ENCODE assay signal across 1 cellular context in genomic region chr2:3558205-3559014, GRCh38.
TF ChIP-seq lines count a peak whose summit lies in the region.

TSS of gene RNASEH1 (minus strand) at chr2:3558333. CDS start at chr2:3558260, 73 bp downstream.

TF ChIP-seq in HEK293, 187 proteins besides CTCF, POLR2A, EP300 and RAD21 (continued from another document and continues in another):
- TF ChIP-seq, protein P1, sequence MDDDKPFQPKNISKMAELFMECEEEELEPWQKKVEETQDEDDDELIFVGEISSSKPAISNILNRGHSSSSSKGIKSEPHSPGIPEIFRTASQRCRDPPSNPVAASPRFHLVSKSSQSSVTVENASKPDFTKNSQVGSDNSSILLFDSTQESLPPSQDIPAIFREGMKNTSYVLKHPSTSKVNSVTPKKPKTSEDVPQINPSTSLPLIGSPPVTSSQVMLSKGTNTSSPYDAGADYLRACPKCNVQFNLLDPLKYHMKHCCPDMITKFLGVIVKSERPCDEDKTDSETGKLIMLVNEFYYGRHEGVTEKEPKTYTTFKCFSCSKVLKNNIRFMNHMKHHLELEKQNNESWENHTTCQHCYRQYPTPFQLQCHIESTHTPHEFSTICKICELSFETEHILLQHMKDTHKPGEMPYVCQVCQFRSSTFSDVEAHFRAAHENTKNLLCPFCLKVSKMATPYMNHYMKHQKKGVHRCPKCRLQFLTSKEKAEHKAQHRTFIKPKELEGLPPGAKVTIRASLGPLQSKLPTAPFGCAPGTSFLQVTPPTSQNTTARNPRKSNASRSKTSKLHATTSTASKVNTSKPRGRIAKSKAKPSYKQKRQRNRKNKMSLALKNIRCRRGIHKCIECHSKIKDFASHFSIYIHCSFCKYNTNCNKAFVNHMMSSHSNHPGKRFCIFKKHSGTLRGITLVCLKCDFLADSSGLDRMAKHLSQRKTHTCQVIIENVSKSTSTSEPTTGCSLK (tag by site-specific recombination; IDR thresholded peaks at IDR 0.05): no peak
- TF ChIP-seq ZBTB11 (tag by site-specific recombination; conservative IDR thresholded peaks at IDR 0.05; ENCODE audit: low read depth): peak; percentile 85
- no peak for TF ChIP-seq ZNF354C (tag by site-specific recombination; IDR thresholded peaks at IDR 0.05; ENCODE audit: borderline replicate concordance, low read depth)
- TF ChIP-seq ZNF830 (tag by site-specific recombination; IDR thresholded peaks at IDR 0.05; ENCODE audit: low read depth): no peak
- no peak for TF ChIP-seq ZNF747 (tag by site-specific recombination; IDR thresholded peaks at IDR 0.05)
- TF ChIP-seq ZNF416 (tag by site-specific recombination; IDR thresholded peaks at IDR 0.05): no peak
- no peak for TF ChIP-seq GLI2 (tag by site-specific recombination; IDR thresholded peaks at IDR 0.05; ENCODE audit: borderline replicate concordance, low read depth)
- TF ChIP-seq BCL11B (tag by site-specific recombination; IDR thresholded peaks at IDR 0.05; ENCODE audit: low read depth): no peak
- TF ChIP-seq ZNF366 (tag by site-specific recombination; conservative IDR thresholded peaks at IDR 0.05): no peak
- no peak for TF ChIP-seq ZNF24 (tag by site-specific recombination; IDR thresholded peaks at IDR 0.05)
- TF ChIP-seq ZNF639 (tag by site-specific recombination; IDR thresholded peaks at IDR 0.05): no peak
- peak; percentile 94 for TF ChIP-seq KLF8 (tag by site-specific recombination; IDR thresholded peaks at IDR 0.05)
- no peak for TF ChIP-seq ZNF596 (tag by site-specific recombination; IDR thresholded peaks at IDR 0.05)
- no peak for TF ChIP-seq ZNF664 (tag by site-specific recombination; IDR thresholded peaks at IDR 0.05)
- TF ChIP-seq ZNF274 (IDR thresholded peaks at IDR 0.05; ENCODE audit: low read length): no peak
- no peak for TF ChIP-seq ZNF274 (tag by site-specific recombination; IDR thresholded peaks at IDR 0.05; ENCODE audit: borderline replicate concordance)
- no peak for TF ChIP-seq ZNF248 (tag by site-specific recombination; IDR thresholded peaks at IDR 0.05)
- TF ChIP-seq ZNF626 (tag by site-specific recombination; IDR thresholded peaks at IDR 0.05): no peak
- TF ChIP-seq EGR2 (tag by site-specific recombination; IDR thresholded peaks at IDR 0.05; ENCODE audit: low read depth): peak; percentile 54
- no peak for TF ChIP-seq ZNF560 (tag by site-specific recombination; IDR thresholded peaks at IDR 0.05; ENCODE audit: borderline replicate concordance)
- TF ChIP-seq ZFP37 (tag by site-specific recombination; IDR thresholded peaks at IDR 0.05): no peak
- no peak for TF ChIP-seq RBAK (tag by site-specific recombination; IDR thresholded peaks at IDR 0.05)
- TF ChIP-seq ZNF121 (tag by site-specific recombination; IDR thresholded peaks at IDR 0.05): no peak
- TF ChIP-seq ZBTB17 (tag by site-specific recombination; IDR thresholded peaks at IDR 0.05): peak; percentile 96
- no peak for TF ChIP-seq ZNF514 (tag by site-specific recombination; IDR thresholded peaks at IDR 0.05)
- no peak for TF ChIP-seq ZNF791 (tag by site-specific recombination; IDR thresholded peaks at IDR 0.05)
- TF ChIP-seq PRDM10 (tag by site-specific recombination; IDR thresholded peaks at IDR 0.05): no peak
- no peak for TF ChIP-seq PRDM1 (tag by site-specific recombination; IDR thresholded peaks at IDR 0.05)
- TF ChIP-seq, protein P2, sequence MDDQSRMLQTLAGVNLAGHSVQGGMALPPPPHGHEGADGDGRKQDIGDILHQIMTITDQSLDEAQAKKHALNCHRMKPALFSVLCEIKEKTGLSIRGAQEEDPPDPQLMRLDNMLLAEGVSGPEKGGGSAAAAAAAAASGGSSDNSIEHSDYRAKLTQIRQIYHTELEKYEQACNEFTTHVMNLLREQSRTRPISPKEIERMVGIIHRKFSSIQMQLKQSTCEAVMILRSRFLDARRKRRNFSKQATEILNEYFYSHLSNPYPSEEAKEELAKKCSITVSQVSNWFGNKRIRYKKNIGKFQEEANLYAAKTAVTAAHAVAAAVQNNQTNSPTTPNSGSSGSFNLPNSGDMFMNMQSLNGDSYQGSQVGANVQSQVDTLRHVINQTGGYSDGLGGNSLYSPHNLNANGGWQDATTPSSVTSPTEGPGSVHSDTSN (CRISPR knock-in tag; IDR thresholded peaks at IDR 0.05): no peak
- no peak for TF ChIP-seq ZNF223 (tag by site-specific recombination; IDR thresholded peaks at IDR 0.05)
- no peak for TF ChIP-seq SCRT2 (tag by site-specific recombination; IDR thresholded peaks at IDR 0.05)
- no peak for TF ChIP-seq REPIN1 (tag by site-specific recombination; IDR thresholded peaks at IDR 0.05; ENCODE audit: low read depth)
- no peak for TF ChIP-seq ZNF16 (tag by site-specific recombination; IDR thresholded peaks at IDR 0.05; ENCODE audit: low read depth)
- TF ChIP-seq ZNF423 (tag by site-specific recombination; IDR thresholded peaks at IDR 0.05): peak; percentile 77
- no peak for TF ChIP-seq HOXC10 (CRISPR knock-in tag; IDR thresholded peaks at IDR 0.05)
- no peak for TF ChIP-seq IKZF3 (tag by site-specific recombination; IDR thresholded peaks at IDR 0.05)
- TF ChIP-seq ZIC2 (tag by site-specific recombination; IDR thresholded peaks at IDR 0.05): peak; percentile 65
- TF ChIP-seq, protein P3, sequence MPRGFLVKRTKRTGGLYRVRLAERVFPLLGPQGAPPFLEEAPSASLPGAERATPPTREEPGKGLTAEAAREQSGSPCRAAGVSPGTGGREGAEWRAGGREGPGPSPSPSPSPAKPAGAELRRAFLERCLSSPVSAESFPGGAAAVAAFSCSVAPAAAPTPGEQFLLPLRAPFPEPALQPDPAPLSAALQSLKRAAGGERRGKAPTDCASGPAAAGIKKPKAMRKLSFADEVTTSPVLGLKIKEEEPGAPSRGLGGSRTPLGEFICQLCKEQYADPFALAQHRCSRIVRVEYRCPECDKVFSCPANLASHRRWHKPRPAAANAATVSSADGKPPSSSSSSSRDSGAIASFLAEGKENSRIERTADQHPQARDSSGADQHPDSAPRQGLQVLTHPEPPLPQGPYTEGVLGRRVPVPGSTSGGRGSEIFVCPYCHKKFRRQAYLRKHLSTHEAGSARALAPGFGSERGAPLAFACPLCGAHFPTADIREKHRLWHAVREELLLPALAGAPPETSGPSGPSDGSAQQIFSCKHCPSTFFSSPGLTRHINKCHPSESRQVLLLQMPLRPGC (tag by site-specific recombination; IDR thresholded peaks at IDR 0.05): no peak
- TF ChIP-seq ZNF549 (tag by site-specific recombination; IDR thresholded peaks at IDR 0.05): no peak
- TF ChIP-seq HIC1 (tag by site-specific recombination; IDR thresholded peaks at IDR 0.05): no peak
- TF ChIP-seq, protein P4, sequence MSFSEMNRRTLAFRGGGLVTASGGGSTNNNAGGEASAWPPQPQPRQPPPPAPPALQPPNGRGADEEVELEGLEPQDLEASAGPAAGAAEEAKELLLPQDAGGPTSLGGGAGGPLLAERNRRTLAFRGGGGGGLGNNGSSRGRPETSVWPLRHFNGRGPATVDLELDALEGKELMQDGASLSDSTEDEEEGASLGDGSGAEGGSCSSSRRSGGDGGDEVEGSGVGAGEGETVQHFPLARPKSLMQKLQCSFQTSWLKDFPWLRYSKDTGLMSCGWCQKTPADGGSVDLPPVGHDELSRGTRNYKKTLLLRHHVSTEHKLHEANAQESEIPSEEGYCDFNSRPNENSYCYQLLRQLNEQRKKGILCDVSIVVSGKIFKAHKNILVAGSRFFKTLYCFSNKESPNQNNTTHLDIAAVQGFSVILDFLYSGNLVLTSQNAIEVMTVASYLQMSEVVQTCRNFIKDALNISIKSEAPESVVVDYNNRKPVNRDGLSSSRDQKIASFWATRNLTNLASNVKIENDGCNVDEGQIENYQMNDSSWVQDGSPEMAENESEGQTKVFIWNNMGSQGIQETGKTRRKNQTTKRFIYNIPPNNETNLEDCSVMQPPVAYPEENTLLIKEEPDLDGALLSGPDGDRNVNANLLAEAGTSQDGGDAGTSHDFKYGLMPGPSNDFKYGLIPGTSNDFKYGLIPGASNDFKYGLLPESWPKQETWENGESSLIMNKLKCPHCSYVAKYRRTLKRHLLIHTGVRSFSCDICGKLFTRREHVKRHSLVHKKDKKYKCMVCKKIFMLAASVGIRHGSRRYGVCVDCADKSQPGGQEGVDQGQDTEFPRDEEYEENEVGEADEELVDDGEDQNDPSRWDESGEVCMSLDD (tag by site-specific recombination; IDR thresholded peaks at IDR 0.05): no peak
- TF ChIP-seq ZNF211 (tag by site-specific recombination; IDR thresholded peaks at IDR 0.05; ENCODE audit: low read depth): no peak
- no peak for TF ChIP-seq ZNF521 (tag by site-specific recombination; IDR thresholded peaks at IDR 0.05)
- TF ChIP-seq, protein P5, sequence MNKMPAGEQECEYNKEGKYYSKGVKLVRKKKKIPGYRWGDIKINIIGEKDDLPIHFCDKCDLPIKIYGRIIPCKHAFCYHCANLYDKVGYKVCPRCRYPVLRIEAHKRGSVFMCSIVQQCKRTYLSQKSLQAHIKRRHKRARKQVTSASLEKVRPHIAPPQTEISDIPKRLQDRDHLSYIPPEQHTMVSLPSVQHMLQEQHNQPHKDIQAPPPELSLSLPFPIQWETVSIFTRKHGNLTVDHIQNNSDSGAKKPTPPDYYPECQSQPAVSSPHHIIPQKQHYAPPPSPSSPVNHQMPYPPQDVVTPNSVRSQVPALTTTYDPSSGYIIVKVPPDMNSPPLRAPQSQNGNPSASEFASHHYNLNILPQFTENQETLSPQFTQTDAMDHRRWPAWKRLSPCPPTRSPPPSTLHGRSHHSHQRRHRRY (tag by site-specific recombination; IDR thresholded peaks at IDR 0.05): no peak
